ENCODE assay signal across 8 cellular contexts in genomic region chr3:123202451-123202850, GRCh38. TPM values are rescaled to one million over a fixed set of nuclear protein-coding genes. Genes with fewer than 3 reads are reported as not detected.
DNase-seq lines count a peak whose midpoint lies in the region; ATAC-seq and TF ChIP-seq lines count a peak whose summit lies in the region.

No MANE protein-coding gene starts in this region.

- peaks cover 0 to 11% of the 10 kb centered on the region in 2 donors for H3K9me3 Mint-ChIP-seq in effector memory CD8-positive, alpha-beta T cell
- peaks cover 4% of the 10 kb centered on the region for H3K9me3 Mint-ChIP-seq in nephron

- peaks cover 0 to 6% of the 10 kb centered on the region in 2 donors for H3K27me3 Mint-ChIP-seq in effector memory CD8-positive, alpha-beta T cell
- H3K27me3 Mint-ChIP-seq in nephron (ENCODE audit: low read depth) = no peaks in the 10 kb centered on the region

- H3K27ac ChIP-seq in PC-9 = no peak overlapping the region

- POLR2A ChIA-PET in PC-9 (lab: Charles Lee; ENCODE audit: unreplicated experiment) = no interaction called here

- peak overlapping the region; percentile 86 to 90 for H3K4me3 Mint-ChIP-seq in effector memory CD8-positive, alpha-beta T cell
- H3K4me3 Mint-ChIP-seq in nephron = peak overlapping the region; percentile 89 to 94 (median 90)

- H3K4me1 Mint-ChIP-seq in effector memory CD8-positive, alpha-beta T cell (ENCODE audit: low read depth in 2 of 2) = peaks cover 14 to 18% of the 10 kb centered on the region in 2 donors
- peaks cover 6% of the 10 kb centered on the region for H3K4me1 Mint-ChIP-seq in nephron

- H3K27ac Mint-ChIP-seq in effector memory CD8-positive, alpha-beta T cell = peak overlapping the region; percentile 98 to 99
- peak overlapping the region; percentile 64 to 89 (median 79) for H3K27ac Mint-ChIP-seq in nephron

- H3K36me3 Mint-ChIP-seq in effector memory CD8-positive, alpha-beta T cell (ENCODE audit: insufficient read depth) = peaks cover 24% of the 10 kb centered on the region
- no peaks in the 10 kb centered on the region for H3K36me3 Mint-ChIP-seq in nephron (ENCODE audit: low read depth)

- DNase-seq in activated CD4-positive, alpha-beta T cell treated with anti-CD3 and anti-CD28 coated beads for 48 hours = peak; percentile 9
- DNase-seq in activated CD4-positive, alpha-beta T cell treated with anti-CD3 and anti-CD28 coated beads, Interleukin-2, amount 50 U/mL, for 1 hour = no peak
- peak in 1 of 2 experiments; percentile 1 for DNase-seq in PC-9
- DNase-seq in effector memory CD8-positive, alpha-beta T cell = peak in 1 of 3 experiments; percentile 1
- DNase-seq in stimulated activated CD4-positive, alpha-beta T cell treated with anti-CD3 and anti-CD28 coated beads, Interleukin-2, amount 100 ng/mL, for 24 hours = no peak

- no peaks in the 10 kb centered on the region for H4K20me1 ChIP-seq in PC-9 (ENCODE audit: insufficient read depth)

- peak overlapping the region; percentile 99 for H2AFZ ChIP-seq in PC-9

- H3F3A ChIP-seq in PC-9 (ENCODE audit: insufficient read depth, low read depth) = no peaks in the 10 kb centered on the region

- peak overlapping the region; percentile 94 for H3K4me2 ChIP-seq in PC-9

- TF ChIP-seq CTCF in PC-9 (conservative IDR thresholded peaks at IDR 0.05) = no peak
- TF ChIP-seq CTCF in nephron (IDR thresholded peaks at IDR 0.05; ENCODE audit: unreplicated experiment in 3 of 3) = no peak

- no peak for ATAC-seq in effector memory CD8-positive, alpha-beta T cell (replicated peaks)
- ATAC-seq in HG03520 (IDR thresholded peaks at IDR 0.05; ENCODE audit: unreplicated experiment) = no peak
- ATAC-seq in HG03108 (IDR thresholded peaks at IDR 0.05; ENCODE audit: unreplicated experiment) = no peak

- H3K36me3 ChIP-seq in PC-9 (ENCODE audit: low read depth) = no peaks in the 10 kb centered on the region

- BruUV-seq in PC-9 (replicated peaks; lab: Mats Ljungman, UMichigan) = TSS peak; percentile 68

- H3K79me2 ChIP-seq in PC-9 (ENCODE audit: low read depth) = peaks cover 25% of the 10 kb centered on the region

- intact Hi-C loops in PC-9 (cut with micrococcal nuclease; ENCODE audit: unreplicated experiment) = loop anchor here (5.0 kb wide), 1 partner anchor 310 kb away; no protein-coding TSS in a partner anchor

- H3K4me3 ChIP-seq in PC-9 = peak overlapping the region; percentile 74

- H3K4me1 ChIP-seq in PC-9 (replicated peaks; ENCODE audit: insufficient read depth) = peaks cover 13% of the 10 kb centered on the region

- H3K9me3 ChIP-seq in PC-9 (ENCODE audit: insufficient read depth, low read depth) = peaks cover 4% of the 10 kb centered on the region; the same call in 1 of the 2 replicates

- H3K27me3 ChIP-seq in PC-9 (ENCODE audit: insufficient read depth, low read depth) = no peaks in the 10 kb centered on the region

- no peaks in the 10 kb centered on the region for H3K9me2 ChIP-seq in PC-9 (ENCODE audit: insufficient read depth)

- CTCF ChIA-PET in PC-9 (lab: Charles Lee) = no interaction called here

RNA-seq across cellular contexts. Expression of gene SEC22A, which starts 0.7 kb away (rescaled TPM):
- total RNA-seq in PC-9 (2021) = 13.2 and 20.2 TPM in 2 replicates
